ENCODE assay signal across 22 cellular contexts in the genomic region with DNA sequence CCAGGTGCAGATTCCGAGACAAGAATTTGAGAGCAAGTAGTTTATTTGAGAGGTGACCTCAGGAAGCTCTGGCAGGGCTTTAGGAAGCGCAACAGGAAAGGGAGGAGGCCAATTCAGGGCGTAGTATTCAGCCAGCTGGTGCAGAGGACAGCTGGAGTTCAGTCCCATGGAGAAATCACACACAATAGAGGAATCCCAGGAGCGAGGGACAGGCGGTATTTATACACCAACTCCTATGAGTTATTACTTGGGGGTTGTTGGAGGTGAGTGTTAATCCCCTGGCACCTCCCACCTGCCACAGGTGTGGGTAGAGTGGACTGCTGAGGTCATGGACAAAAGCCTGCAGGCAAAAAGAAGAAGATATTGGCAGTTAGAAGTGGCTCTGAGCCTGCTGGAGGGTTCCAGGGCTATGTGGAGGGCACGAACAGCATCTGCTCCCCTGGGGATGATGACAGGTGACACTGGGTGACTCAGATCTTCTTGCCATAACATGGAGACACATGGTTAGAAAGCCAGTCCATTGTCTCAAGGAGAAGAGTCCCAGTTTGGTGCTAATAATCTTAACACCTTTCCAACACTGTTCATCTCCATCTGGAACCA. TPM values are rescaled to one million over a fixed set of nuclear protein-coding genes. Genes with fewer than 3 reads are reported as not detected.
DNase-seq lines count a peak whose midpoint lies in the region; ATAC-seq and TF ChIP-seq lines count a peak whose summit lies in the region.
"Had no signal": no experiment of that assay in that cellular context is flagged by ENCODE, and none has a peak within 500 bp of the region (broad histone marks: within the 10 kb centered on the region; RNA-seq: fewer than 3 reads in every experiment).

No MANE protein-coding gene starts in this region.

- no peak for TF ChIP-seq POLR2A in gastrocnemius medialis (IDR thresholded peaks at IDR 0.05)

- no peaks in the 10 kb centered on the region for H3K36me3 ChIP-seq in WERI-Rb-1
- H3K36me3 ChIP-seq in gastrocnemius medialis: no peaks in the 10 kb centered on the region
- H3K36me3 ChIP-seq: sigmoid colon had no signal

- H3K9me3 ChIP-seq in WERI-Rb-1 (ENCODE audit: severe bottlenecking) (no peaks in the 10 kb centered on the region), gastrocnemius medialis (no peaks in the 10 kb centered on the region)
- H3K9me3 ChIP-seq: sigmoid colon had no signal

- TF ChIP-seq CTCF in WERI-Rb-1 (IDR thresholded peaks at IDR 0.05; ENCODE audit: low read depth, low read length) (no peak), gastrocnemius medialis (IDR thresholded peaks at IDR 0.05 in 4 of 5, conservative IDR thresholded peaks at IDR 0.05 in 1 of 5) (no peak), omental fat pad (IDR thresholded peaks at IDR 0.05) (no peak)

- DNase-seq in NCI-H2171 treated with DMSO at 0.1 percent for 48 hours (lab: John Stamatoyannopoulos, UW) (peak; percentile 50), NCI-H2171 (lab: John Stamatoyannopoulos, UW) (no peak), WERI-Rb-1 (peak; percentile 43), left cardiac atrium (no peak), gastrocnemius medialis (peak in 1 of 2 donors; percentile 17), NCI-H524 treated with DMSO at 0.1 percent for 48 hours (lab: John Stamatoyannopoulos, UW) (no peak), SIG-M5 treated with dmso at 0.1 percent for 504 hours (lab: John Stamatoyannopoulos, UW; ENCODE audit: unreplicated experiment) (no peak), omental fat pad (ENCODE audit: low spot score) (no peak)
- DNase-seq: activated CD4-positive, alpha-beta T cell treated with anti-CD3 and anti-CD28 coated beads for 48 hours; activated naive CD4-positive, alpha-beta T cell treated with Interleukin-2 at 50 U/mL for 16 hours; activated T-cell treated with anti-CD3 and anti-CD28 coated beads, Interleukin-2, amount 50 U/mL, for 48 hours; amygdala; foreskin keratinocyte; HFFc6; hypothalamus; natural killer cell; NCI-H1694; NCI-H526; SHP77 treated with DMSO at 0.1 percent for 48 hours; sigmoid colon had no signal

- ATAC-seq in left cardiac atrium: peak; percentile 27 to 51
- peak; percentile 33 to 64 for ATAC-seq in gastrocnemius medialis
- ATAC-seq in omental fat pad (ENCODE audit: low FRiP score): no peak
- ATAC-seq: foreskin keratinocyte, natural killer cell had no signal

- H3K4me3 ChIP-seq in WERI-Rb-1 (ENCODE audit: low read depth, low read length) (no peak overlapping the region), gastrocnemius medialis (no peak overlapping the region)
- H3K4me3 ChIP-seq: sigmoid colon had no signal

- H3K27me3 ChIP-seq in WERI-Rb-1 (ENCODE audit: insufficient read depth, low read depth, severe bottlenecking): no peaks in the 10 kb centered on the region
- no peaks in the 10 kb centered on the region for H3K27me3 ChIP-seq in gastrocnemius medialis
- H3K27me3 ChIP-seq: foreskin keratinocyte, sigmoid colon had no signal

- intact Hi-C loops in left cardiac atrium (cut with DNase I): no loop called here
- intact Hi-C loops in gastrocnemius medialis (cut with DNase I; ENCODE audit: low total_unique reads): no loop called here

- H3K4me1 ChIP-seq in gastrocnemius medialis: no peaks in the 10 kb centered on the region
- H3K4me1 ChIP-seq: foreskin keratinocyte, parathyroid adenoma had no signal

- H3K27ac ChIP-seq in WERI-Rb-1 (no peak overlapping the region), gastrocnemius medialis (no peak overlapping the region)
- H3K27ac ChIP-seq: foreskin keratinocyte, KMS-11, parathyroid adenoma, sigmoid colon had no signal

- in situ Hi-C loops in gastrocnemius medialis (cut with MboI; ENCODE audit: low sequenced_read_pairs in 4 of 4): loop anchor here in 1 of 4 donors (25.0 kb wide), 1 partner anchor 813 kb away; no protein-coding TSS in a partner anchor

RNA-seq across cellular contexts. Expression of a gene that starts 13.9 kb away (rescaled TPM):
- total RNA-seq in left cardiac atrium: 10 to 100 TPM; 37.2 to 55.1 TPM
- 10 to 100 TPM in 3 of 4 donors, 1 to 10 TPM in 1; 9.8 to 18.8 (median 16.8) TPM for total RNA-seq in gastrocnemius medialis
- total RNA-seq in omental fat pad: 100 to 1,000 TPM in 1 of 4 donors, 10 to 100 TPM in 3; 51.8 to 100 (median 68.1) TPM

Comparison
In these comparisons a context has a peak if more than half of its experiments do, and no peak if none do; other contexts are left out.
1. DNase-seq: peak in NCI-H2171 treated with DMSO at 0.1 percent for 48 hours (single experiment) and WERI-Rb-1 (single experiment); none in NCI-H2171 (single experiment), left cardiac atrium (single experiment), NCI-H524 treated with DMSO at 0.1 percent for 48 hours (single experiment), SIG-M5 treated with dmso at 0.1 percent for 504 hours (single experiment) and omental fat pad (single experiment).